ENCODE assay signal across 34 cellular contexts in the genomic region with DNA sequence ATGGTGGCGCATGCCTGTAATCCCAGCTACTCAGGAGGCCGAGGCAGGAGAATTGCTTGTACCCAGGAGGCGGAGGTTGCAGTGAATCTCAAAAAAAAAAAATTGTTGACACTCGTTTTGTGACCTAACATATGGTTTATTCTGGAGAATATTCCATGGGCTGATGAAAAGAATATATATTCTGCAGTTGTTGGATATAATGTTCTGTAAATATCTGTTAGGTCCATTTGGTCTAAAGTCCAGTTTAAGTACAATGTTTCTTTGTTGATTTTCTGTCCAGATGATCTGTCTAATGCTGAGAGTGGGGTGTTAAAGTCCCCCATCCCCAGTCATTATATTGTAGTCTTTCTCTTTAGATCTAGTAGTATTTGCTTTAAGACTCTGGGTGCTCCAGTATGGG. TPM values are rescaled to one million over a fixed set of nuclear protein-coding genes. Genes with fewer than 3 reads are reported as not detected.
"Had no signal": no experiment of that assay in that cellular context is flagged by ENCODE, and none has a peak within 500 bp of the region (broad histone marks: within the 10 kb centered on the region; RNA-seq: fewer than 3 reads in every experiment).

No MANE protein-coding gene starts in this region.

- FAIRE-seq: astrocyte, bronchial epithelial cell had no signal

- H3K36me3 ChIP-seq: adrenal gland, ascending aorta, brain microvascular endothelial cell, breast epithelium, cardiac muscle cell had no signal

- H3K27me3 ChIP-seq: adrenal gland, ascending aorta, body of pancreas, brain microvascular endothelial cell, breast epithelium, cardiac muscle cell had no signal

- H3K4me1 ChIP-seq: adrenal gland, ascending aorta, body of pancreas, breast epithelium had no signal

- ATAC-seq: activated naive CD4-positive, alpha-beta T cell treated with anti-CD3 and anti-CD28 coated beads, Interleukin-2, amount 50 U/mL, for 72 hours; activated naive CD8-positive, alpha-beta T cell treated with anti-CD3 and anti-CD28 coated beads, Interleukin-2, amount 50 U/mL, for 24 hours; activated T-cell treated with anti-CD3 and anti-CD28 coated beads, Interleukin-2, amount 50 U/mL, for 4 hours; activated T-cell treated with anti-CD3 and anti-CD28 coated beads, Interleukin-2, amount 50 U/mL, for 72 hours; activated T-helper 17 cell treated with anti-CD3 and anti-CD28 coated beads, Interleukin-2, amount 50 U/mL, for 72 hours; body of pancreas had no signal

- H3K4me3 ChIP-seq: adrenal gland, ascending aorta, body of pancreas, breast epithelium, cardiac muscle cell had no signal

- H3K27ac ChIP-seq: adrenal gland, ascending aorta, body of pancreas, brain microvascular endothelial cell, breast epithelium, cardiac muscle cell had no signal

- H3K9me3 ChIP-seq: adrenal gland, body of pancreas had no signal

- DNase-seq: activated effector memory CD4-positive, alpha-beta T cell treated with anti-CD3 and anti-CD28 coated beads, Interleukin-2, amount 50 U/mL, for 16 hours; activated effector memory CD4-positive, alpha-beta T cell treated with Interleukin-2 at 50 U/mL for 16 hours; activated gamma-delta T cell; activated gamma-delta T cell treated with Interleukin-2 at 50 U/mL for 16 hours; activated naive CD4-positive, alpha-beta T cell; activated naive CD4-positive, alpha-beta T cell treated with anti-CD3 and anti-CD28 coated beads for 36 hours; activated naive CD4-positive, alpha-beta T cell treated with anti-CD3 and anti-CD28 coated beads, Interleukin-2, amount 10 ng/mL, durations not matched to agents 7 days and 5 days; activated naive CD4-positive, alpha-beta T cell treated with anti-CD3 and anti-CD28 coated beads, Interleukin-2, amount 50 U/mL, for 16 hours; activated naive CD4-positive, alpha-beta T cell treated with Interleukin-2 at 50 U/mL for 16 hours; activated naive CD8-positive, alpha-beta T cell treated with anti-CD3 and anti-CD28 coated beads for 36 hours; activated naive CD8-positive, alpha-beta T cell treated with anti-CD3 and anti-CD28 coated beads, Interleukin-2, amount 10 ng/mL, durations not matched to agents 7 days and 5 days; activated naive CD8-positive, alpha-beta T cell treated with anti-CD3 and anti-CD28 coated beads, Interleukin-2, amount 50 U/mL, for 24 hours; activated T-cell treated with anti-CD3 and anti-CD28 coated beads, Interleukin-2, amount 50 U/mL, for 1 hour; activated T-cell treated with anti-CD3 and anti-CD28 coated beads, Interleukin-2, amount 50 U/mL, for 24 hours; activated T-cell treated with anti-CD3 and anti-CD28 coated beads, Interleukin-2, amount 50 U/mL, for 4 hours; activated T-cell treated with anti-CD3 and anti-CD28 coated beads, Interleukin-2, amount 50 U/mL, for 48 hours; activated T-cell treated with anti-CD3 and anti-CD28 coated beads, Interleukin-2, amount 50 U/mL, for 72 hours; adrenal gland; amniotic stem cell; amygdala; anterior cingulate cortex; aorta; body of pancreas; brain microvascular endothelial cell; caudate nucleus; central memory CD4-positive, alpha-beta T cell; cerebellar nuclear complex had no signal

RNA-seq across cellular contexts. Expression of a gene that starts 15.6 kb away (rescaled TPM):
- total RNA-seq: ascending aorta had no signal
